In the genomic region with DNA sequence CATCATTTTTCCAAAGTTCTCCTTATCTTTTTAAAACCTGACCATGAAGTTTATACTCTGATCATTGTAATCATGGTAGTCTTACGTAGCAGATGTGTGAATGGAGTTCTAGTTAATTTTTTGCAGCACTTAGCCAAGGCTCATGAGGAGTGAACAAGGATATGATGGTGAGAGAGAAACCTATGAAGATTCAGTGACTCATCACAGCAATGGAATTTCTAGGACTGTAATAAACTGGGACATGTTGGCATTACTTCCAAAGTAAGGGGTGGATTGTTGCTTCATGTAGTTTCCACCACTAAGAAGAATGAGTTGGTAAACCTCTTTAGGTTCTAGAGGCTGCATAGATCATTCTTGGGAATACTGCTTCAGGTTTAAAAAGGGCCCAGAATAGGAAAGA, we compare ENCODE assay signal across 22 cellular contexts.
"Had no signal": no experiment of that assay in that cellular context is flagged by ENCODE, and none has a peak within 500 bp of the region (broad histone marks: within the 10 kb centered on the region; RNA-seq: fewer than 3 reads in every experiment).

No MANE protein-coding gene starts in this region.

- H3K4me1 ChIP-seq: adrenal gland, gastroesophageal sphincter, tibial artery had no signal

- H3K36me3 ChIP-seq: adrenal gland, gastroesophageal sphincter, tibial artery, WERI-Rb-1 had no signal

- H3K4me3 ChIP-seq: adrenal gland, gastroesophageal sphincter, lung, tibial artery had no signal

- H3K27ac ChIP-seq: adrenal gland, gastroesophageal sphincter, tibial artery, WERI-Rb-1 had no signal

- H3K9me3 ChIP-seq: adrenal gland, gastroesophageal sphincter, tibial artery had no signal

- DNase-seq: activated CD4-positive, alpha-beta T cell treated with anti-CD3 and anti-CD28 coated beads for 1 hour; activated CD8-positive, alpha-beta memory T cell treated with anti-CD3 and anti-CD28 coated beads for 24 hours; activated CD8-positive, alpha-beta memory T cell treated with anti-CD3 and anti-CD28 coated beads, Interleukin-2, amount 50 U/mL, for 48 hours; activated gamma-delta T cell; activated T-cell treated with anti-CD3 and anti-CD28 coated beads, Interleukin-2, amount 50 U/mL, for 72 hours; adrenal gland; endodermal cell; nephron progenitor cell; nucleus accumbens; posterior cingulate gyrus; stimulated activated CD4-positive, alpha-beta T cell treated with anti-CD3 and anti-CD28 coated beads, Interleukin-2, amount 100 ng/mL, for 24 hours; stimulated activated naive CD4-positive, alpha-beta T cell treated with Interleukin-2 at 50 U/mL for 16 hours; SW 1271; T-helper 2 cell; tibial artery; WERI-Rb-1 had no signal

- ATAC-seq: activated naive CD4-positive, alpha-beta T cell treated with anti-CD3 and anti-CD28 coated beads, Interleukin-2, amount 50 U/mL, for 72 hours; activated T-cell treated with anti-CD3 and anti-CD28 coated beads, Interleukin-2, amount 50 U/mL, for 72 hours; gastroesophageal sphincter; left lobe of liver had no signal

- FAIRE-seq: colon, islet of Langerhans had no signal

- H3K27me3 ChIP-seq: adrenal gland, gastroesophageal sphincter, tibial artery had no signal
